8 cellular contexts compared by ENCODE assay signal in the genomic region with DNA sequence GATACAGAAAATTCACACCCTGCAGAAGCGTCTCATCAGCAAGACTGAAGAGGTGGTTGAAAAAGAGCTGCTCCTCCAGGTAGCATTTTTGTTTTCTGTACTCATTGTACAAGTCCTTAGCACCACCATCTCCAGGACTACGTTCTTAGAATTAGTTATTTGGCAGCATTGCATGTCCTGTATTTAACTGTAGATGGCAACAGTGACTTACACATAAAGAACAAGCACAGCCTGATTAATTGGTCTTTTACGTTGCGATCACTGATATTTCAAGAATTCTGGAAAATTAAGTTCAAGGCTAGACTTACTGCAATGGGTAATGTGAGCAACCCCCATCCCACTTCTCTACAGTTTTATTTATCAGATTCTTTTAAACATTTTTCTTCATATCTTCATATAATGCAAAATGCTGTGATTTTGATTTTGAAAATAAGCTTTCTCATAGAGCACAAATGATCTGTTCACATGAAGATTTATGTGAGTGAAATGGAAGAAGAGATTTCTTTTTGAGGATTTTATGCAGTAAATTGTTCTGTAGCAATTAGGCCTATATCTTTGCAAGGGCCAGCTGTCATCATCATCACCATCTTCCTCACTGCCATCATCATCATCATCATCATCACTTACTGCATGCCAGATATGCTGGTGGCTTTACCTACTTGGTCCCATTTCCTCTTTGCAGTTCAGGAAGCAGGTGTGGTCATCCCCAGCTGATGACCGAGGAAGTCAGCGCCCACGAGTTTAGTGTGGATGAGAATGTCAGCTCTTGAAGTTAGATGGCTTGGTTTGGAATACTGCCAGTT. TPM values are rescaled to one million over a fixed set of nuclear protein-coding genes. Genes with fewer than 3 reads are reported as not detected.
DNase-seq lines count a peak whose midpoint lies in the region; ATAC-seq and TF ChIP-seq lines count a peak whose summit lies in the region.

No MANE protein-coding gene starts in this region.

- H3K27ac ChIP-seq in KMS-11: no peak overlapping the region

- H3K36me3 ChIP-seq in KMS-11 (ENCODE audit: insufficient read depth): no peaks in the 10 kb centered on the region

- H3K4me1 Mint-ChIP-seq in activated T-helper 2 cell treated with anti-CD3 and anti-CD28 coated beads, Interferon-gamma antibody, Interleukin-2, Interleukin-4, amounts not matched to agents 10 μg/mL and 5 μg/mL and 100 μg/mL, durations not matched to agents 14 hours and 24 hours and 36 hours (ENCODE audit: low read depth): no peaks in the 10 kb centered on the region

- no peak overlapping the region for H3K9ac ChIP-seq in KMS-11

- no peak for DNase-seq in GM10266 (ENCODE audit: extremely low spot score)
- peak; percentile 71 for DNase-seq in astrocyte of the spinal cord (ENCODE audit: low read depth, low spot score)
- peak; percentile 53 for DNase-seq in medulla oblongata (ENCODE audit: extremely low spot score)
- no peak for DNase-seq in activated T-helper 2 cell treated with anti-CD3 and anti-CD28 coated beads, Interferon-gamma antibody, Interleukin-2, Interleukin-4, amounts not matched to agents 10 μg/mL and 5 μg/mL and 100 μg/mL, durations not matched to agents 14 hours and 24 hours and 36 hours (ENCODE audit: low spot score)
- DNase-seq in stimulated activated naive CD4-positive, alpha-beta T cell (lab: John Stamatoyannopoulos, UW): no peak
- DNase-seq in SKM-1 treated with dmso at 0.1 percent for 144 hours (lab: John Stamatoyannopoulos, UW; ENCODE audit: unreplicated experiment): no peak
- DNase-seq in stimulated activated naive CD8-positive, alpha-beta T cell treated with anti-CD3 and anti-CD28 coated beads, Interleukin-15, Interleukin-2, amounts not matched to agents 100 U/mL and 50 U/mL, for 24 hours: no peak

- ATAC-seq in stimulated activated naive CD8-positive, alpha-beta T cell treated with anti-CD3 and anti-CD28 coated beads, Interleukin-15, Interleukin-2, amounts not matched to agents 100 U/mL and 50 U/mL, for 24 hours: no peak

- peaks cover 5% of the 10 kb centered on the region for H3K4me1 ChIP-seq in KMS-11 (ENCODE audit: low read depth, poor library complexity, severe bottlenecking)

- H3K27ac Mint-ChIP-seq in activated T-helper 2 cell treated with anti-CD3 and anti-CD28 coated beads, Interferon-gamma antibody, Interleukin-2, Interleukin-4, amounts not matched to agents 10 μg/mL and 5 μg/mL and 100 μg/mL, durations not matched to agents 14 hours and 24 hours and 36 hours: no peak overlapping the region

- H4K20me1 ChIP-seq in KMS-11 (ENCODE audit: insufficient read depth): no peaks in the 10 kb centered on the region

- no peaks in the 10 kb centered on the region for H3K9me3 Mint-ChIP-seq in activated T-helper 2 cell treated with anti-CD3 and anti-CD28 coated beads, Interferon-gamma antibody, Interleukin-2, Interleukin-4, amounts not matched to agents 10 μg/mL and 5 μg/mL and 100 μg/mL, durations not matched to agents 14 hours and 24 hours and 36 hours

- in situ Hi-C loops in astrocyte of the spinal cord (cut with HindIII; ENCODE audit: low sequenced_read_pairs): no loop called here

- TF ChIP-seq CTCF in GM10266 (IDR thresholded peaks at IDR 0.05; ENCODE audit: control insufficient read depth, insufficient read depth, low read depth, missing control alignments): peak; percentile 39
- peak; percentile 58 for TF ChIP-seq CTCF in KMS-11 (conservative IDR thresholded peaks at IDR 0.05; ENCODE audit: low read depth, low read length)
- peak; percentile 69 for TF ChIP-seq CTCF in astrocyte of the spinal cord (IDR thresholded peaks at IDR 0.05; ENCODE audit: low read depth, low read length)

- no peak overlapping the region for H2AFZ ChIP-seq in KMS-11 (ENCODE audit: low read depth)

- H3K4me3 ChIP-seq in KMS-11 (IDR thresholded peaks at IDR 0.05; ENCODE audit: insufficient read depth, low read depth, low read length) (no peak overlapping the region), astrocyte of the spinal cord (ENCODE audit: low read depth, low read length) (no peak overlapping the region)

- H3K79me2 ChIP-seq in KMS-11 (ENCODE audit: insufficient read depth, low read depth): no peaks in the 10 kb centered on the region

- H3K36me3 Mint-ChIP-seq in activated T-helper 2 cell treated with anti-CD3 and anti-CD28 coated beads, Interferon-gamma antibody, Interleukin-2, Interleukin-4, amounts not matched to agents 10 μg/mL and 5 μg/mL and 100 μg/mL, durations not matched to agents 14 hours and 24 hours and 36 hours (ENCODE audit: low read depth): no peaks in the 10 kb centered on the region

- H3K27me3 Mint-ChIP-seq in activated T-helper 2 cell treated with anti-CD3 and anti-CD28 coated beads, Interferon-gamma antibody, Interleukin-2, Interleukin-4, amounts not matched to agents 10 μg/mL and 5 μg/mL and 100 μg/mL, durations not matched to agents 14 hours and 24 hours and 36 hours (ENCODE audit: low read depth): peaks cover 35% of the 10 kb centered on the region

- no peak overlapping the region for H3K4me3 Mint-ChIP-seq in activated T-helper 2 cell treated with anti-CD3 and anti-CD28 coated beads, Interferon-gamma antibody, Interleukin-2, Interleukin-4, amounts not matched to agents 10 μg/mL and 5 μg/mL and 100 μg/mL, durations not matched to agents 14 hours and 24 hours and 36 hours (ENCODE audit: low read depth)

- no peaks in the 10 kb centered on the region for H3K27me3 ChIP-seq in KMS-11 (ENCODE audit: insufficient read depth, low read depth)

- intact Hi-C loops in activated T-helper 2 cell treated with anti-CD3 and anti-CD28 coated beads, Interferon-gamma antibody, Interleukin-2, Interleukin-4, amounts not matched to agents 10 μg/mL and 5 μg/mL and 100 μg/mL, durations not matched to agents 14 hours and 24 hours and 36 hours (cut with micrococcal nuclease): loop anchor here (10.0 kb wide), 1 partner anchor 208 kb away; no protein-coding TSS in a partner anchor

- no peak overlapping the region for H3K4me2 ChIP-seq in KMS-11

RNA-seq across cellular contexts. Expression of a gene that starts 53.3 kb away (rescaled TPM):
- 0.57 and 1.1 TPM in 2 replicates for total RNA-seq in activated T-helper 2 cell treated with anti-CD3 and anti-CD28 coated beads, Interferon-gamma antibody, Interleukin-2, Interleukin-4, amounts not matched to agents 10 μg/mL and 5 μg/mL and 100 μg/mL, durations not matched to agents 14 hours and 24 hours and 36 hours

Comparison
In these comparisons a context has a peak if more than half of its experiments do, and no peak if none do; other contexts are left out.
1. DNase-seq: peak in astrocyte of the spinal cord (single experiment) and medulla oblongata (single experiment); none in GM10266 (single experiment), activated T-helper 2 cell treated with anti-CD3 and anti-CD28 coated beads, Interferon-gamma antibody, Interleukin-2, Interleukin-4, amounts not matched to agents 10 μg/mL and 5 μg/mL and 100 μg/mL, durations not matched to agents 14 hours and 24 hours and 36 hours (single experiment), stimulated activated naive CD4-positive, alpha-beta T cell (0 of 6), SKM-1 treated with dmso at 0.1 percent for 144 hours (single experiment) and stimulated activated naive CD8-positive, alpha-beta T cell treated with anti-CD3 and anti-CD28 coated beads, Interleukin-15, Interleukin-2, amounts not matched to agents 100 U/mL and 50 U/mL, for 24 hours (single experiment).
2. Peak in every context shown above with its lines, with median percentiles within 50 percentile points of each other: CTCF ChIP-seq.